Comparison of ENCODE assay signal across 8 cellular contexts in the genomic region with DNA sequence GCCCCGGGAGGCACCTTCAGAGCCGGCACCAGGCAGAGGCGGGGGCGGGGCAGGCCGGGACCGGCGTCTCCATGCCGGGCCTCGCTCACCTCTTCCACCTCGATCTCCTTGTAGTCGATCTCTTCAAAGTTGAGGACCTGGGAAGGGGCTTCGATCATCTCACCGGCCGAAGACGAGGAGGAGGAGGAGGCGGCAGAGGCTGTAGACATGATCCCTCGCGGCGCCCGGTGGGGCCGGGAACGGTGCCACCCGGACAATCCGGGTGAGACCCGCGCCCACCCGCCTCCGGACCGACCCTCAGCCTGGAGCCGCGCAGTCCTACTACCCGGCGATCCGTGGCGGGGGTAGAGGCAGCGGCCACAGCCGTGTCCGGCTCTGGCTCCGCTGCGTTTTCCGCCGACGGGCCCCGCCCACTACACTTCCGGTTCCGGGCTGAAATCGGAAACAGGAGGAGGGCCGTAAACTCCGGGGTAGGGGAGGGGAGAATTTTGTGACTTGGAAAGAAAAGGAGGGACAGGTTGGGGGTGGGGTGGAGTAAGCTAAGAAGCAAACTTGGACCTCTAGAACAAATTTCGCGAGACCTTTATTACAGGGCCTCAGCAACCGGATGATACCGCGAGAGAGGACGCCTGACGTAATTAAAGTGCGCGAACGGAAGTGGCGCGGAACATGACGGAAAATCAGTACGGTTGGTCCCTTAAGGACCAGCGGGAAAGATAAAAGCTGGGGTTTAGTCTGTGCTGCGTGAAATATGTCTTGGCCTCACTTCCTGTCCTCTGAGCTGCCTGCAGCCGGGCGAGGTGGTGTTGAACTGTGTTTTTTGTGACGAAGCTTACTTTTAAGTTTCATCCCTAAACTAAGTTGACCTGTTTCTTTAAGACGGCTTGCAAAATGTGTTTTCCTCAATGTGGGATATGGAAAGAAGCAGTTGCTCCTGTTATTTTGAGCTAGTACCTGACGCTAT. TPM values are rescaled to one million over a fixed set of nuclear protein-coding genes. Genes with fewer than 3 reads are reported as not detected.
DNase-seq lines count a peak whose midpoint lies in the region; ATAC-seq, FAIRE-seq and TF ChIP-seq lines count a peak whose summit lies in the region.

A gene (minus strand): TSS at position 398 of the 964 bp plus-strand sequence. CDS start 189 bp downstream, at position 209.

- H3K36me3 ChIP-seq in astrocyte (ENCODE audit: insufficient read depth, low read length) (no peaks in the 10 kb centered on the region), rectal smooth muscle tissue (ENCODE audit: control insufficient read depth, insufficient read depth, low read length) (no peaks in the 10 kb centered on the region), aorta (ENCODE audit: control insufficient read depth in 1 of 2, insufficient read depth in 2 of 2, low read length in 1 of 2) (no peaks in the 10 kb centered on the region)

- TF ChIP-seq POLR2A in GM18505 (IDR thresholded peaks at IDR 0.05; ENCODE audit: borderline replicate concordance, extremely low read depth, insufficient read depth, insufficient read length) = peak; percentile 93

- 0% methylated on average over 66 to 70 of the region's 70 CpGs for WGBS in aorta, 2 donors

- FAIRE-seq in astrocyte (lab: Jason Lieb, UNC) = no peak

- no peaks in the 10 kb centered on the region for H3K9me3 Mint-ChIP-seq in astrocyte (ENCODE audit: unreplicated experiment)

- ATAC-seq in GM18505 (IDR thresholded peaks at IDR 0.05; ENCODE audit: unreplicated experiment) = peak; percentile 88
- peak; percentile 87 for ATAC-seq in HG02973 (IDR thresholded peaks at IDR 0.05; ENCODE audit: unreplicated experiment)
- peak; percentile 98 for ATAC-seq in aorta (ENCODE audit: low FRiP score)

- TF ChIP-seq CTCF in astrocyte (IDR thresholded peaks at IDR 0.05; ENCODE audit: insufficient read depth, low read depth, low read length) = no peak

- H3K9ac ChIP-seq in astrocyte (ENCODE audit: low read length) = peak within 1 kb of the TSS; percentile 98
- H3K9ac ChIP-seq in rectal smooth muscle tissue (ENCODE audit: low read length) = peak within 1 kb of the TSS; percentile 81

- intact Hi-C loops in aorta (cut with DNase I) = loop anchor here in 1 of 2 donors (10.0 kb wide), 1 partner anchor 762 kb away; a partner anchor contains a TSS

- no peaks in the 10 kb centered on the region for H3K9me3 ChIP-seq in astrocyte (ENCODE audit: insufficient read depth, low read depth, low read length)
- H3K9me3 ChIP-seq in aorta (ENCODE audit: control insufficient read depth, low read length) = no peaks in the 10 kb centered on the region

- H3K36me3 Mint-ChIP-seq in astrocyte (ENCODE audit: low read depth, unreplicated experiment) = no peaks in the 10 kb centered on the region

- peak within 1 kb of the TSS; percentile 84 for H3K27ac ChIP-seq in astrocyte (ENCODE audit: low read depth, low read length)
- H3K27ac ChIP-seq in rectal smooth muscle tissue (ENCODE audit: low read depth, low read length) = peak within 1 kb of the TSS; percentile 93
- peak within 1 kb of the TSS; percentile 34 to 81 for H3K27ac ChIP-seq in aorta (ENCODE audit: low read depth in 1 of 2, low read length in 2 of 2)

- peaks cover 48% of the 10 kb centered on the region for H3K79me2 ChIP-seq in astrocyte (ENCODE audit: insufficient read depth, low read length)

- H3K4me1 ChIP-seq in astrocyte (ENCODE audit: insufficient read depth, low read length) (peaks cover 16% of the 10 kb centered on the region), rectal smooth muscle tissue (ENCODE audit: control insufficient read depth, insufficient read depth, low read length) (peaks cover 17% of the 10 kb centered on the region), aorta (ENCODE audit: control insufficient read depth in 1 of 2, insufficient read depth in 2 of 2, low read length in 2 of 2) (peaks cover 0 to 5% of the 10 kb centered on the region in 2 donors)

- peaks cover 6% of the 10 kb centered on the region for H3K27me3 Mint-ChIP-seq in astrocyte (ENCODE audit: low read depth, unreplicated experiment)

- H3K27me3 ChIP-seq in astrocyte (ENCODE audit: insufficient read depth, low read length) (peaks cover 2% of the 10 kb centered on the region), rectal smooth muscle tissue (ENCODE audit: control insufficient read depth, insufficient read depth, low read length) (no peaks in the 10 kb centered on the region), aorta (ENCODE audit: control insufficient read depth in 1 of 2, insufficient read depth in 2 of 2, low read length in 1 of 2) (no peaks in the 10 kb centered on the region)

- H3K4me3 Mint-ChIP-seq in astrocyte (ENCODE audit: unreplicated experiment) = peak within 1 kb of the TSS; percentile 92

- peak within 1 kb of the TSS; percentile 100 for H2AFZ ChIP-seq in astrocyte (ENCODE audit: low read depth, low read length)

- peak within 1 kb of the TSS; percentile 90 for H3K4me2 ChIP-seq in astrocyte (ENCODE audit: low read length)

- DNase-seq in NCI-H2029 (lab: John Stamatoyannopoulos, UW) (peak; percentile 86), T-helper 22 cell (ENCODE audit: low read depth) (peak; percentile 82), astrocyte (ENCODE audit: low read depth) (peak; percentile 93), hepatic stellate cell (ENCODE audit: low spot score) (peak; percentile 81), aorta (peak; percentile 93 to 96)

- H3K4me1 Mint-ChIP-seq in astrocyte (ENCODE audit: low read depth, unreplicated experiment) = peaks cover 19% of the 10 kb centered on the region

- H4K20me1 ChIP-seq in astrocyte (ENCODE audit: insufficient read depth, low read length) = peaks cover 32% of the 10 kb centered on the region

- peak within 1 kb of the TSS; percentile 97 for H3K27ac Mint-ChIP-seq in astrocyte (ENCODE audit: unreplicated experiment)

- H3K4me3 ChIP-seq in astrocyte (ENCODE audit: insufficient read depth, low read depth, low read length) (peak within 1 kb of the TSS; percentile 94), rectal smooth muscle tissue (ENCODE audit: low read length) (peak within 1 kb of the TSS; percentile 89), aorta (ENCODE audit: low read length in 2 of 2) (peak within 1 kb of the TSS; percentile 85 to 98)

RNA-seq across cellular contexts. Expression of the gene that starts here (rescaled TPM):
- 33.4 and 33.8 TPM in 2 replicates for total RNA-seq in astrocyte
- 10 to 100 TPM; 24.8 to 29.2 TPM for total RNA-seq in aorta
- polyA plus RNA-seq in aorta = 10 to 100 TPM; 10.3 to 14.0 TPM

Comparison
In these comparisons a context has a peak if more than half of its experiments do, and no peak if none do; other contexts are left out.
1. Peak in every context shown above with its lines: DNase-seq, ATAC-seq, H3K4me3 ChIP-seq and H3K27ac ChIP-seq.